8 cellular contexts compared by ENCODE assay signal in the genomic region with DNA sequence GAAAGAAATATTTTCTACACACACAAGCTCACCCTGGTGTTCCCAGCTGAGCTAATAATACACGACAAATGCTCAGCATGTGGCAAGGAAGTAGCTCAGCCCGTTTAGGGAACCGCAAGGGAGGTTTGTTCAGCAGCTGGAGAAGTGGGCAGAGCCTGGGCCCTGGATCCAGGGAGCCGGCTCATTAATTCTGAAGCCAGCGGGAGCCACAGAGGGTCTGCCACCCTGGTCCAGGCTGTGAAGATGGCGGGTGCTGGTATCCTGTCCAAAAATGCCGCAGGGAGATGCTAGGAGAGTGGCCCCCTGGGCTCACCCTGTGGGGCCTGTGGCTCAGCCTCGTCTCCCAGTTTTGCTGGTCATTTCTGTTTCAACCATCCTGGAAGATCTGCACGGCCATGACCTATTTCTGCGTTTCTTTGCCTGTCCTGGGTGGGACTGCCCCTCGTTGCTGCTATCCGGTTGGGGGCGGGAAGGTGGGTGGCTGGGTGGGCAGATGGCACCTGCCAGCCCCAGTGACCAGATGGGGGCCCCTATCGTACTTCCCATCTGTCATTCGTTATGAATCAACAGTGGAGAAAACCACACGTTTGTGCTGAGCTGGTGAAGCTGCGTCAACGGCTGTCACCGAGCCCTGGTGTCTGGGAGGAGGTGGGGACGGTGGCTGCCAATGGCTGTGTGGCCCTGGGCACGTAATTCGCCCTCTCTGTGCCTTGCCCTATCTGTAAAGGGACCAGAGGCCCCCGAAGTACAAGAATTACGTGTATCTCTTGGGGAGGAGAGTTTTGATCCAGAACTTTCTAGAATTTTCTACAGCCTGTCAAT. TPM values are rescaled to one million over a fixed set of nuclear protein-coding genes. Genes with fewer than 3 reads are reported as not detected.
A peak's percentile ranks its signal among the peaks of the same experiment; 100 is the strongest.
DNase-seq lines count a peak whose midpoint lies in the region; ATAC-seq, FAIRE-seq and TF ChIP-seq lines count a peak whose summit lies in the region.

No MANE protein-coding gene starts in this region.

- H3K9me3 Mint-ChIP-seq in CD8-positive, alpha-beta T cell, result no peaks in the 10 kb centered on the region
- no peaks in the 10 kb centered on the region for H3K9me3 Mint-ChIP-seq in effector memory CD8-positive, alpha-beta T cell

- DNase-seq in CD8-positive, alpha-beta T cell, result peak; percentile 50 to 92 (median 66)
- peak; percentile 97 for DNase-seq in NCI-H2171 treated with DMSO at 0.1 percent for 48 hours (lab: John Stamatoyannopoulos, UW)
- peak; percentile 89 to 91 for DNase-seq in activated CD4-positive, alpha-beta T cell treated with anti-CD3 and anti-CD28 coated beads, Interleukin-2, amount 50 U/mL, for 48 hours
- DNase-seq in effector memory CD8-positive, alpha-beta T cell, result peak; percentile 76 to 78 (median 78)
- peak in 1 of 2 donors; percentile 45 for DNase-seq in psoas muscle
- DNase-seq in urothelium cell line (ENCODE audit: low spot score), result no peak
- no peak for DNase-seq in ecto neural progenitor cell (ENCODE audit: low spot score)

- no peaks in the 10 kb centered on the region for H3K36me3 Mint-ChIP-seq in CD8-positive, alpha-beta T cell
- peaks cover 6% of the 10 kb centered on the region for H3K36me3 Mint-ChIP-seq in effector memory CD8-positive, alpha-beta T cell (ENCODE audit: insufficient read depth)

- no peaks in the 10 kb centered on the region for H3K27me3 ChIP-seq in CD8-positive, alpha-beta T cell (ENCODE audit: insufficient read depth, low read length)
- H3K27me3 ChIP-seq in psoas muscle (ENCODE audit: insufficient read depth in 3 of 3, low read length in 2 of 3), result peaks cover 0 to 2% (median 0%) of the 10 kb centered on the region in 3 donors

- H3K27me3 Mint-ChIP-seq in CD8-positive, alpha-beta T cell (ENCODE audit: low read depth), result peaks cover 8% of the 10 kb centered on the region
- H3K27me3 Mint-ChIP-seq in effector memory CD8-positive, alpha-beta T cell, result peaks cover 0 to 6% of the 10 kb centered on the region in 2 donors

- H3K36me3 ChIP-seq in CD8-positive, alpha-beta T cell (ENCODE audit: insufficient read depth, low read length), result no peaks in the 10 kb centered on the region
- no peaks in the 10 kb centered on the region for H3K36me3 ChIP-seq in psoas muscle (ENCODE audit: insufficient read depth in 1 of 2, low read depth in 1 of 2)

- TF ChIP-seq CTCF in CD8-positive, alpha-beta T cell (IDR thresholded peaks at IDR 0.05), result no peak
- TF ChIP-seq CTCF in psoas muscle (IDR thresholded peaks at IDR 0.05), result no peak

- POLR2A ChIA-PET in CD8-positive, alpha-beta T cell (lab: Charles Lee), result no interaction called here

- peak overlapping the region; percentile 30 for H3K27ac ChIP-seq in CD8-positive, alpha-beta T cell (ENCODE audit: low read depth, low read length)
- H3K27ac ChIP-seq in psoas muscle, result no peak overlapping the region

- peak overlapping the region; percentile 66 for H3K4me3 Mint-ChIP-seq in CD8-positive, alpha-beta T cell
- peak overlapping the region; percentile 78 for H3K4me3 Mint-ChIP-seq in effector memory CD8-positive, alpha-beta T cell

- CTCF ChIA-PET in CD8-positive, alpha-beta T cell (lab: Charles Lee), result interaction anchor here (0.7 to 2.3 kb wide), 5 partner anchors 10 to 30 kb away, joined by 3 to 11 read pairs (median 6); no protein-coding TSS in a partner anchor

- H3K27ac Mint-ChIP-seq in CD8-positive, alpha-beta T cell, result peak overlapping the region; percentile 68
- H3K27ac Mint-ChIP-seq in effector memory CD8-positive, alpha-beta T cell, result peak overlapping the region; percentile 86 to 96

- peak; percentile 96 for ATAC-seq in CD8-positive, alpha-beta T cell
- ATAC-seq in GM21723 (IDR thresholded peaks at IDR 0.05; ENCODE audit: unreplicated experiment), result peak; percentile 47
- peak; percentile 92 for ATAC-seq in effector memory CD8-positive, alpha-beta T cell (replicated peaks)
- ATAC-seq in psoas muscle, result peak in 3 of 4 donors; percentile 24 to 27 (median 25)

- no peaks in the 10 kb centered on the region for H3K9me3 ChIP-seq in CD8-positive, alpha-beta T cell (ENCODE audit: low read length)
- H3K9me3 ChIP-seq in psoas muscle, result no peaks in the 10 kb centered on the region

- H3K4me1 Mint-ChIP-seq in CD8-positive, alpha-beta T cell (ENCODE audit: low read depth), result peaks cover 20% of the 10 kb centered on the region
- peaks cover 16 to 19% of the 10 kb centered on the region in 2 donors for H3K4me1 Mint-ChIP-seq in effector memory CD8-positive, alpha-beta T cell (ENCODE audit: low read depth in 2 of 2)

- FAIRE-seq in urothelium cell line (lab: Jason Lieb, UNC), result no peak

- H3K4me1 ChIP-seq in CD8-positive, alpha-beta T cell (ENCODE audit: insufficient read depth, low read length), result peaks cover 17% of the 10 kb centered on the region
- H3K4me1 ChIP-seq in psoas muscle, result no peaks in the 10 kb centered on the region

- WGBS in psoas muscle, 3 donors, result 40 to 49% (median 44%) methylated on average over 24 of the region's 24 CpGs

- intact Hi-C loops in CD8-positive, alpha-beta T cell (cut with DNase I, micrococcal nuclease), result loop anchor here in 1 of 2 experiments (1.0 to 2.0 kb wide), 2 partner anchors 22 to 44 kb away; no protein-coding TSS in a partner anchor
- intact Hi-C loops in psoas muscle (cut with DNase I), result no loop called here

- no peak overlapping the region for H3K4me3 ChIP-seq in CD8-positive, alpha-beta T cell (ENCODE audit: low read depth, low read length)
- no peak overlapping the region for H3K4me3 ChIP-seq in psoas muscle

RNA-seq across cellular contexts. Expression of gene GNA15, which starts 2.7 kb away (rescaled TPM):
- 1 to 10 TPM; 6.2 to 6.7 TPM for total RNA-seq in CD8-positive, alpha-beta T cell
- total RNA-seq in psoas muscle, result 1 to 10 TPM in 3 of 4 donors, under 1 TPM in 1; 0.91 to 1.9 (median 1.3) TPM
- under 1 TPM; 0.18 to 0.56 (median 0.31) TPM for polyA plus RNA-seq in psoas muscle

RNA-seq across cellular contexts. Expression of gene GNA11, which starts 39.0 kb away (rescaled TPM):
- 1 to 10 TPM; 2.3 to 2.6 TPM for total RNA-seq in CD8-positive, alpha-beta T cell
- total RNA-seq in psoas muscle, result 10 to 100 TPM; 46.7 to 62.4 (median 52.0) TPM
- 10 to 100 TPM; 32.9 to 85.2 (median 33.4) TPM for polyA plus RNA-seq in psoas muscle

RNA-seq across cellular contexts. Expression of gene S1PR4, which starts 45.4 kb away (rescaled TPM):
- 10 to 100 TPM; 76.3 to 80.3 TPM for total RNA-seq in CD8-positive, alpha-beta T cell
- under 1 TPM; 0.40 to 0.79 (median 0.70) TPM for total RNA-seq in psoas muscle
- polyA plus RNA-seq in psoas muscle, result under 1 TPM; 0.63 to 0.94 (median 0.77) TPM

RNA-seq across cellular contexts. Expression of gene NCLN, which starts 52.5 kb away (rescaled TPM):
- 10 to 100 TPM; 47.3 to 55.7 TPM for total RNA-seq in CD8-positive, alpha-beta T cell
- total RNA-seq in psoas muscle, result 10 to 100 TPM; 15.4 to 60.9 (median 28.5) TPM
- polyA plus RNA-seq in psoas muscle, result 10 to 100 TPM; 26.1 to 86.1 (median 63.7) TPM

Comparison
In these comparisons a context has a peak if more than half of its experiments do, and no peak if none do; other contexts are left out.
1. ATAC-seq: peak in every context shown above with its lines; median percentile 96 in CD8-positive, alpha-beta T cell; 92 in effector memory CD8-positive, alpha-beta T cell; 47 in GM21723; 25 in psoas muscle.
2. DNase-seq: peak in CD8-positive, alpha-beta T cell (7 of 7), NCI-H2171 treated with DMSO at 0.1 percent for 48 hours (single experiment), activated CD4-positive, alpha-beta T cell treated with anti-CD3 and anti-CD28 coated beads, Interleukin-2, amount 50 U/mL, for 48 hours (2 of 2) and effector memory CD8-positive, alpha-beta T cell (3 of 3); none in urothelium cell line (single experiment) and ecto neural progenitor cell (single experiment).
3. RNA of gene GNA11, which starts 39.0 kb away (total RNA-seq): 46.7 to 62.4 TPM in psoas muscle; 2.3 to 2.6 TPM in CD8-positive, alpha-beta T cell; every median in the first group is over 10 times any median in the second.
4. RNA of gene S1PR4, which starts 45.4 kb away (total RNA-seq): 76.3 to 80.3 TPM in CD8-positive, alpha-beta T cell; 0.40 to 0.79 TPM in psoas muscle; every median in the first group is over 10 times any median in the second.